Comparison of ENCODE assay signal across 16 cellular contexts in the genomic region with DNA sequence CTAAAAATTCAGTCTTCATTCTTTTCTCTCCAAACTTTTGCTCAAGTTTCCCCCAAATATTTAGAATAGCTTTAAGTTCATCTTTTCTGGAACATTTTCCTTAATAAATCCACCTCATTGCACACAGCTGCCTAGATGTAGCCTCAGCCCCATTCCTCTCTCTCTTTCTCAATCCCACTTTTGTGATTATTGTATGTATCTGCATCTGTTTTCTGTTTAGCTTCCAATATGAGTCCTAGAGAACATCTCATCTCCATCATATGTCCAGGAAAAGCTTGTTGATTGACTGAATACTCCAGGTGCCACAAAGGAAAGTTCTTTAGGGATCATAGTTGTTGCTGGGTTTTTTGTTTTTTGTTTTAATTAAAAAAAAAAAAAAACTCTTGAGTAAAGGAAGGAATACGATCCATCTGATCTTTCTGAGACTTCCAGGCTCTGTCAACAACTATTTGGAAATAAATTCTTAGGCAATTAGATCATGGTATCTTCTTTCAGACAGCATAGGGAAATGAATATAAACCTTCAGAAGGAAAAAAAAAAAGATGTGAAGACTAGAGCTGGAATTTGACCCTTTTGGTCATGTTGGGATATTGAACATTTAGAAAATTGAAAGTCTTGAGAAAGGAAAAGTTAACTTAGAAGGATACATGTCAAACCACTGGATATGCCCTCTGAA. TPM values are rescaled to one million over a fixed set of nuclear protein-coding genes. Genes with fewer than 3 reads are reported as not detected.
A peak's percentile ranks its signal among the peaks of the same experiment; 100 is the strongest.
DNase-seq lines count a peak whose midpoint lies in the region; ATAC-seq and TF ChIP-seq lines count a peak whose summit lies in the region.
"Had no signal": no experiment of that assay in that cellular context is flagged by ENCODE, and none has a peak within 500 bp of the region (broad histone marks: within the 10 kb centered on the region; RNA-seq: fewer than 3 reads in every experiment).

No MANE protein-coding gene starts in this region.

- TF ChIP-seq POLR2A in gastrocnemius medialis (IDR thresholded peaks at IDR 0.05) = no peak

- ATAC-seq in RWPE2 (ENCODE audit: low read depth) = peak; percentile 85
- ATAC-seq in gastrocnemius medialis = peak; percentile 80 to 83
- ATAC-seq in HG03175 (IDR thresholded peaks at IDR 0.05; ENCODE audit: unreplicated experiment) = no peak
- no peak for ATAC-seq in GM21529 (IDR thresholded peaks at IDR 0.05; ENCODE audit: unreplicated experiment)
- ATAC-seq: stimulated activated memory B cell treated with anti-CD40 and anti-IgM and Interleukin-4, amounts not matched to agents 10 μg/mL and 1 μg/mL and 100 μg/mL, for 72 hours had no signal

- in situ Hi-C loops in gastrocnemius medialis (cut with MboI; ENCODE audit: low sequenced_read_pairs in 4 of 4) = no loop called here

- H3K36me3 ChIP-seq in RWPE2 (ENCODE audit: low read depth) (no peaks in the 10 kb centered on the region), gastrocnemius medialis (no peaks in the 10 kb centered on the region)

- H3K27me3 ChIP-seq in RWPE2 (ENCODE audit: insufficient read depth, poor library complexity, severe bottlenecking) = no peaks in the 10 kb centered on the region
- no peaks in the 10 kb centered on the region for H3K27me3 ChIP-seq in gastrocnemius medialis

- H3K4me1 ChIP-seq in RWPE2 (ENCODE audit: insufficient read depth, poor library complexity, severe bottlenecking) = peaks cover 8% of the 10 kb centered on the region
- peaks cover 8 to 11% of the 10 kb centered on the region in 2 donors for H3K4me1 ChIP-seq in gastrocnemius medialis

- H3K4me3 ChIP-seq in RWPE2 (ENCODE audit: severe bottlenecking) = no peak overlapping the region
- H3K4me3 ChIP-seq in fibroblast of pulmonary artery (replicated peaks; ENCODE audit: low read depth, low read length) = no peak overlapping the region
- no peak overlapping the region for H3K4me3 ChIP-seq in gastrocnemius medialis

- intact Hi-C loops in gastrocnemius medialis (cut with DNase I; ENCODE audit: low total_unique reads) = no loop called here

- H3K9me3 ChIP-seq in RWPE2 (ENCODE audit: severe bottlenecking) = no peaks in the 10 kb centered on the region
- no peaks in the 10 kb centered on the region for H3K9me3 ChIP-seq in gastrocnemius medialis

- TF ChIP-seq CTCF in RWPE2 (IDR thresholded peaks at IDR 0.05; ENCODE audit: poor library complexity, severe bottlenecking) (no peak), fibroblast of pulmonary artery (IDR thresholded peaks at IDR 0.05; ENCODE audit: low read length, missing control alignments) (no peak), gastrocnemius medialis (IDR thresholded peaks at IDR 0.05 in 4 of 5, conservative IDR thresholded peaks at IDR 0.05 in 1 of 5) (no peak)

- DNase-seq in ELR (ENCODE audit: low read depth) = peak; percentile 88
- DNase-seq in RWPE2 (ENCODE audit: low spot score) = no peak
- DNase-seq in fibroblast of pulmonary artery (ENCODE audit: low read depth) = peak; percentile 33
- DNase-seq in gastrocnemius medialis = no peak
- DNase-seq in activated T-cell treated with anti-CD3 and anti-CD28 coated beads for 4 hours = no peak
- no peak for DNase-seq in mucosa of gallbladder (ENCODE audit: low spot score)
- DNase-seq: activated CD4-positive, alpha-beta T cell treated with anti-CD3 and anti-CD28 coated beads for 48 hours; CD8-positive, alpha-beta memory T cell; KG1; left cardiac atrium; NCI-H2029; occipital lobe had no signal

- H3K27ac ChIP-seq in RWPE2 (ENCODE audit: poor library complexity, severe bottlenecking) = peak overlapping the region; percentile 20
- H3K27ac ChIP-seq in gastrocnemius medialis = peak overlapping the region in 1 of 4 donors; percentile 8

RNA-seq across cellular contexts. Expression of gene KIAA2012, which starts 42.5 kb away (rescaled TPM):
- total RNA-seq in gastrocnemius medialis = not detected
- total RNA-seq in mucosa of gallbladder = not detected
- total RNA-seq: activated T-helper 2 cell treated with anti-CD3 and anti-CD28 coated beads, Interferon-gamma antibody, Interleukin-2, Interleukin-4, amounts not matched to agents 10 μg/mL and 5 μg/mL and 100 μg/mL, durations not matched to agents 14 hours and 24 hours and 36 hours; CD8-positive, alpha-beta memory T cell; left cardiac atrium had no signal

Comparison
In these comparisons a context has a peak if more than half of its experiments do, and no peak if none do; other contexts are left out.
1. DNase-seq: peak in ELR (single experiment) and fibroblast of pulmonary artery (single experiment); none in RWPE2 (single experiment), gastrocnemius medialis (0 of 2), activated T-cell treated with anti-CD3 and anti-CD28 coated beads for 4 hours (single experiment) and mucosa of gallbladder (single experiment).
2. ATAC-seq: peak in RWPE2 (single experiment) and gastrocnemius medialis (2 of 2); none in HG03175 (single experiment) and GM21529 (single experiment).